Comparison of ENCODE assay signal across 29 cellular contexts in the genomic region with DNA sequence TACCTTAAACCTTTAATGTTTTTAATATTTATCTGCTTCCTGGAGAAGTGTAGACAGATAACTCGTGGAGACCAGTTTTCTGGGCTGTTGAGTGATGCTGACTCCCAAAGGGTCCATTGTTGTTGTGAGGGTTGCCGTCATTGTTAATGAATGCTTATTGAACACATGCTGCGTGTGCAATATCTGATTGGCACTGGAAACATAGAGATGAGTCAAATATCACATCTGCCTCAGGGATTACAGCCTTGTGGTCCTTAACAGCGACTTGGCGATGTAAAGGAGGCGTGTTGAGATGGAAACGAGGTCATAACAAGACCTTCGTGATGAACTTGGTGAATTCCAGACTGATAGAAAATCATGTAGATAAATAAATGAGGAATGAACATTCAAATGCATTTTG.
DNase-seq lines count a peak whose midpoint lies in the region; ATAC-seq, FAIRE-seq and TF ChIP-seq lines count a peak whose summit lies in the region.
"Had no signal": no experiment of that assay in that cellular context is flagged by ENCODE, and none has a peak within 500 bp of the region (broad histone marks: within the 10 kb centered on the region; RNA-seq: fewer than 3 reads in every experiment).

No MANE protein-coding gene starts in this region.

- no peaks in the 10 kb centered on the region for H3K9me3 ChIP-seq in left ventricle myocardium inferior (replicated peaks)
- H3K9me3 ChIP-seq: Caco-2, MG63, SJSA1 had no signal

- no peaks in the 10 kb centered on the region for H3K27me3 ChIP-seq in left ventricle myocardium inferior (ENCODE audit: low read depth)
- H3K27me3 ChIP-seq: MG63, SJSA1 had no signal

- no peak overlapping the region for H3K4me3 ChIP-seq in fibroblast of mammary gland (ENCODE audit: control insufficient read depth, low read depth, low read length)
- H3K4me3 ChIP-seq in left ventricle myocardium inferior: peak overlapping the region; percentile 4
- H3K4me3 ChIP-seq: GM12878, GM23338, MG63, SJSA1 had no signal

- H3K27ac ChIP-seq in left ventricle myocardium inferior (replicated peaks): peak overlapping the region; percentile 58
- H3K27ac ChIP-seq: C4-2B, SJSA1 had no signal

- H3K36me3 ChIP-seq in left ventricle myocardium inferior: no peaks in the 10 kb centered on the region

- ATAC-seq in Right ventricle myocardium superior (ENCODE audit: poor library complexity): peak; percentile 25
- ATAC-seq: CD8-positive, alpha-beta T cell; GM12878; GM23338; PC-3 had no signal

- no peak for FAIRE-seq in D721Med (lab: Jason Lieb, UNC)
- FAIRE-seq: A204.1, GM12878 had no signal

- TF ChIP-seq CTCF in fibroblast of mammary gland (conservative IDR thresholded peaks at IDR 0.05; ENCODE audit: control insufficient read depth, insufficient read depth, low read depth, low read length) (no peak), left ventricle myocardium inferior (IDR thresholded peaks at IDR 0.05; ENCODE audit: borderline replicate concordance) (no peak), D721Med (IDR thresholded peaks at IDR 0.05; ENCODE audit: insufficient read depth, missing control alignments) (no peak)

- H3K4me1 ChIP-seq in left ventricle myocardium inferior: peaks cover 40% of the 10 kb centered on the region
- H3K4me1 ChIP-seq: Caco-2, SJSA1 had no signal

- intact Hi-C loops in Right ventricle myocardium superior (cut with DNase I) (no loop called here), cardiac septum (cut with DNase I) (loop anchor here (5.0 kb wide), 1 partner anchor 54 kb away; no protein-coding TSS in a partner anchor), left ventricle myocardium inferior (cut with micrococcal nuclease) (no loop called here)

- DNase-seq in Right ventricle myocardium superior (no peak), cardiac septum (ENCODE audit: low spot score) (no peak), fibroblast of mammary gland (ENCODE audit: low read depth) (peak; percentile 73), left ventricle myocardium inferior (no peak), NCI-H748 treated with DMSO at 0.1 percent for 48 hours (lab: John Stamatoyannopoulos, UW) (no peak), SW 1271 (lab: John Stamatoyannopoulos, UW) (no peak), D721Med (ENCODE audit: insufficient read length, low spot score) (no peak), NCI-H1105 (lab: John Stamatoyannopoulos, UW) (no peak)
- DNase-seq: Caco-2; CD8-positive, alpha-beta T cell; DMS 273 treated with DMSO at 0.1 percent for 48 hours; DMS79; EL; GDM1; H9; KG1; MG63; NCI-H1417; NCI-H1694; NCI-H2029 treated with DMSO at 0.1 percent for 48 hours; NCI-H524 treated with DMSO at 0.1 percent for 48 hours; NCI-H82; NK-92 treated with Interleukin-12 subunit alpha and Interleukin-12 subunit beta, amount 100 ng/mL, for 24 hours; PC-3 had no signal
